In genomic region chr12:52573306-52573705, GRCh38 we compare ENCODE assay signal across 36 cellular contexts. TPM values are rescaled to one million over a fixed set of nuclear protein-coding genes. Genes with fewer than 3 reads are reported as not detected.
"Had no signal": no experiment of that assay in that cellular context is flagged by ENCODE, and none has a peak within 500 bp of the region (broad histone marks: within the 10 kb centered on the region; RNA-seq: fewer than 3 reads in every experiment).

No MANE protein-coding gene starts in this region.

- ATAC-seq: activated CD4-positive, CD25-positive, alpha-beta regulatory T cell treated with anti-CD3 and anti-CD28 coated beads, Interleukin-2, amount 50 U/mL, for 24 hours; activated CD8-positive, alpha-beta T cell treated with anti-CD3 and anti-CD28 coated beads, Interleukin-2, amount 10 ng/mL, durations not matched to agents 7 days and 5 days; activated T-cell treated with anti-CD3 and anti-CD28 coated beads, Interleukin-2, amount 50 U/mL, for 72 hours; T-helper 17 cell had no signal

- H3K4me3 Mint-ChIP-seq: activated B cell treated with CpG ODN at 0.5 μM for 24 hours; activated CD4-positive, alpha-beta memory T cell treated with anti-CD3 and anti-CD28 coated beads for 36 hours; activated CD4-positive, alpha-beta T cell treated with anti-CD3 and anti-CD28 coated beads, Interleukin-2, amount 10 ng/mL, durations not matched to agents 24 days and 14 days; activated CD8-positive, alpha-beta T cell treated with anti-CD3 and anti-CD28 coated beads, Interleukin-2, amount 10 ng/mL, durations not matched to agents 7 days and 5 days; activated naive CD8-positive, alpha-beta T cell; activated T-cell treated with anti-CD3 and anti-CD28 coated beads, Interleukin-2, amount 50 U/mL, for 24 hours; activated T-cell treated with anti-CD3 and anti-CD28 coated beads, Interleukin-2, amount 50 U/mL, for 72 hours; central memory CD8-positive, alpha-beta T cell; T-helper 17 cell; T-helper 2 cell treated with Interferon-gamma antibody and Interleukin-4, amounts not matched to agents 5 μg/mL and 100 μg/mL, for 36 hours had no signal

- H3K9me3 Mint-ChIP-seq: activated B cell treated with CpG ODN at 0.5 μM for 24 hours; activated CD4-positive, alpha-beta memory T cell treated with anti-CD3 and anti-CD28 coated beads for 36 hours; activated CD4-positive, alpha-beta T cell treated with anti-CD3 and anti-CD28 coated beads, Interleukin-2, amount 10 ng/mL, durations not matched to agents 24 days and 14 days; activated T-cell treated with anti-CD3 and anti-CD28 coated beads, Interleukin-2, amount 50 U/mL, for 24 hours; activated T-cell treated with anti-CD3 and anti-CD28 coated beads, Interleukin-2, amount 50 U/mL, for 72 hours; central memory CD8-positive, alpha-beta T cell; T-helper 2 cell treated with Interferon-gamma antibody and Interleukin-4, amounts not matched to agents 5 μg/mL and 100 μg/mL, for 36 hours had no signal

- H3K27me3 ChIP-seq: colonic mucosa had no signal

- H3K27ac ChIP-seq: brain microvascular endothelial cell, colonic mucosa, epithelial cell of prostate, esophagus squamous epithelium, WERI-Rb-1 had no signal

- H3K4me3 ChIP-seq: colonic mucosa, esophagus squamous epithelium had no signal

- H3K4me1 Mint-ChIP-seq: activated B cell treated with CpG ODN at 0.5 μM for 24 hours; activated CD4-positive, alpha-beta T cell treated with anti-CD3 and anti-CD28 coated beads, Interleukin-2, amount 10 ng/mL, durations not matched to agents 24 days and 14 days had no signal

- H3K27ac Mint-ChIP-seq: activated B cell treated with CpG ODN at 0.5 μM for 24 hours; activated CD4-positive, alpha-beta memory T cell treated with anti-CD3 and anti-CD28 coated beads for 36 hours; activated CD4-positive, alpha-beta T cell treated with anti-CD3 and anti-CD28 coated beads, Interleukin-2, amount 10 ng/mL, durations not matched to agents 24 days and 14 days; activated CD8-positive, alpha-beta T cell treated with anti-CD3 and anti-CD28 coated beads, Interleukin-2, amount 10 ng/mL, durations not matched to agents 7 days and 5 days; activated naive CD8-positive, alpha-beta T cell; activated T-cell treated with anti-CD3 and anti-CD28 coated beads, Interleukin-2, amount 50 U/mL, for 24 hours; activated T-cell treated with anti-CD3 and anti-CD28 coated beads, Interleukin-2, amount 50 U/mL, for 72 hours; T-helper 17 cell; T-helper 2 cell treated with Interferon-gamma antibody and Interleukin-4, amounts not matched to agents 5 μg/mL and 100 μg/mL, for 36 hours had no signal

- H3K36me3 Mint-ChIP-seq: activated CD4-positive, alpha-beta memory T cell treated with anti-CD3 and anti-CD28 coated beads for 36 hours; activated naive CD8-positive, alpha-beta T cell had no signal

- H3K4me1 ChIP-seq: colonic mucosa had no signal

- H3K9me3 ChIP-seq: colonic mucosa, esophagus squamous epithelium had no signal

- DNase-seq: activated B cell treated with CpG ODN at 0.5 μM for 24 hours; activated CD4-positive, alpha-beta memory T cell treated with anti-CD3 and anti-CD28 coated beads for 36 hours; activated CD4-positive, alpha-beta T cell treated with anti-CD3 and anti-CD28 coated beads, Interleukin-2, amount 10 ng/mL, durations not matched to agents 24 days and 14 days; activated CD8-positive, alpha-beta memory T cell treated with anti-CD3 and anti-CD28 coated beads, Interleukin-2, amount 50 U/mL, for 48 hours; activated CD8-positive, alpha-beta T cell treated with anti-CD3 and anti-CD28 coated beads, Interleukin-2, amount 10 ng/mL, durations not matched to agents 7 days and 5 days; activated effector memory CD4-positive, alpha-beta T cell treated with Interleukin-2 at 50 U/mL for 16 hours; activated gamma-delta T cell treated with Interleukin-2 at 50 U/mL for 16 hours; activated naive CD4-positive, alpha-beta T cell treated with anti-CD3 and anti-CD28 coated beads, Interleukin-2, amount 50 U/mL, for 16 hours; activated naive CD4-positive, alpha-beta T cell treated with Interleukin-2 at 50 U/mL for 16 hours; activated T-cell treated with anti-CD3 and anti-CD28 coated beads for 4 hours; activated T-cell treated with anti-CD3 and anti-CD28 coated beads, Interleukin-2, amount 50 U/mL, for 24 hours; activated T-cell treated with anti-CD3 and anti-CD28 coated beads, Interleukin-2, amount 50 U/mL, for 72 hours; brain microvascular endothelial cell; colonic mucosa; effector CD8-positive, alpha-beta T cell; esophagus squamous epithelium; head of caudate nucleus; T-helper 1 cell; T-helper 17 cell; T1000; WERI-Rb-1 had no signal

- H3K36me3 ChIP-seq: brain microvascular endothelial cell, colonic mucosa, esophagus squamous epithelium, WERI-Rb-1 had no signal

- H3K27me3 Mint-ChIP-seq: activated CD4-positive, alpha-beta T cell treated with anti-CD3 and anti-CD28 coated beads, Interleukin-2, amount 10 ng/mL, durations not matched to agents 24 days and 14 days; central memory CD8-positive, alpha-beta T cell had no signal

- FAIRE-seq: astrocyte, endometrium, endothelial cell of umbilical vein, frontal cortex had no signal

RNA-seq across cellular contexts. Expression of gene KRT74, which starts 0.3 kb away (rescaled TPM):
- total RNA-seq: activated B cell treated with CpG ODN at 0.5 μM for 24 hours; activated CD4-positive, alpha-beta memory T cell treated with anti-CD3 and anti-CD28 coated beads for 36 hours; activated CD4-positive, alpha-beta T cell treated with anti-CD3 and anti-CD28 coated beads, Interleukin-2, amount 10 ng/mL, durations not matched to agents 24 days and 14 days; activated CD8-positive, alpha-beta T cell treated with anti-CD3 and anti-CD28 coated beads, Interleukin-2, amount 10 ng/mL, durations not matched to agents 7 days and 5 days; astrocyte; bronchial epithelial cell; cardiac septum; colonic mucosa; dermis microvascular lymphatic vessel endothelial cell; endothelial cell of umbilical vein; fibroblast of lung; fibroblast of villous mesenchyme; frontal cortex; T-helper 17 cell had no signal
- polyA plus RNA-seq: endothelial cell of umbilical vein, fibroblast of lung had no signal

RNA-seq across cellular contexts. Expression of gene KRT71, which starts 20.4 kb away (rescaled TPM):
- total RNA-seq: activated B cell treated with CpG ODN at 0.5 μM for 24 hours; activated CD4-positive, alpha-beta memory T cell treated with anti-CD3 and anti-CD28 coated beads for 36 hours; activated CD4-positive, alpha-beta T cell treated with anti-CD3 and anti-CD28 coated beads, Interleukin-2, amount 10 ng/mL, durations not matched to agents 24 days and 14 days; activated CD8-positive, alpha-beta T cell treated with anti-CD3 and anti-CD28 coated beads, Interleukin-2, amount 10 ng/mL, durations not matched to agents 7 days and 5 days; activated T-cell treated with anti-CD3 and anti-CD28 coated beads, Interleukin-2, amount 50 U/mL, for 72 hours; astrocyte; bronchial epithelial cell; cardiac septum; colonic mucosa; dermis microvascular lymphatic vessel endothelial cell; endothelial cell of umbilical vein; esophagus squamous epithelium; fibroblast of lung; fibroblast of villous mesenchyme; frontal cortex; T-helper 17 cell had no signal
- polyA plus RNA-seq: endothelial cell of umbilical vein, esophagus, fibroblast of lung had no signal

RNA-seq across cellular contexts. Expression of gene KRT72, which starts 28.0 kb away (rescaled TPM):
- total RNA-seq: activated B cell treated with CpG ODN at 0.5 μM for 24 hours, astrocyte, bronchial epithelial cell, cardiac septum, dermis microvascular lymphatic vessel endothelial cell, endothelial cell of umbilical vein, esophagus squamous epithelium, fibroblast of lung, fibroblast of villous mesenchyme, frontal cortex had no signal
- polyA plus RNA-seq: endothelial cell of umbilical vein, esophagus, fibroblast of lung had no signal

RNA-seq across cellular contexts. Expression of gene KRT73, which starts 45.1 kb away (rescaled TPM):
- total RNA-seq: activated B cell treated with CpG ODN at 0.5 μM for 24 hours; activated CD4-positive, alpha-beta T cell treated with anti-CD3 and anti-CD28 coated beads, Interleukin-2, amount 10 ng/mL, durations not matched to agents 24 days and 14 days; astrocyte; bronchial epithelial cell; cardiac septum; colonic mucosa; dermis microvascular lymphatic vessel endothelial cell; endothelial cell of umbilical vein; fibroblast of lung; fibroblast of villous mesenchyme; frontal cortex had no signal
- polyA plus RNA-seq: endothelial cell of umbilical vein, esophagus, fibroblast of lung had no signal

RNA-seq across cellular contexts. Expression of gene KRT5, which starts 53.1 kb away (rescaled TPM):
- total RNA-seq: activated B cell treated with CpG ODN at 0.5 μM for 24 hours; activated CD4-positive, alpha-beta memory T cell treated with anti-CD3 and anti-CD28 coated beads for 36 hours; activated CD4-positive, alpha-beta T cell treated with anti-CD3 and anti-CD28 coated beads, Interleukin-2, amount 10 ng/mL, durations not matched to agents 24 days and 14 days; activated CD8-positive, alpha-beta T cell treated with anti-CD3 and anti-CD28 coated beads, Interleukin-2, amount 10 ng/mL, durations not matched to agents 7 days and 5 days; activated T-cell treated with anti-CD3 and anti-CD28 coated beads, Interleukin-2, amount 50 U/mL, for 72 hours; cardiac septum; colonic mucosa; fibroblast of lung; frontal cortex; T-helper 17 cell had no signal
